9 cellular contexts compared by ENCODE assay signal in the genomic region with DNA sequence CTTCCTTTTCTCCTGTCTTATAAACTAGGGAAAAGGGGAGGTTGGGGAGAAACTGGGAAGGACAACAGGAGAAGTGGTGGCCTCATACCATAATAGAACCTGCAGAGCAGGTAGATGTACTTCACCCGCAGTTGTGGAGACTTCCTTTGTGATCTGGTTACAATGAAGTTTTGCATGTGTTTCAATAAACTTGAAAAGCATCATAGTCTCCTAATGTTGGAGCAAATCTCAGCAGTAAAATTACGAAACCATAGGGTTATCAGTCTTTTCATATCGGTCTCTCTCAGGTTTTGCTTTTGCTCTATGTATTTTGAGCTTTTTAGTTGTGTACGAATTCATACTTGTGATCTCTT. TPM values are rescaled to one million over a fixed set of nuclear protein-coding genes. Genes with fewer than 3 reads are reported as not detected.
DNase-seq lines count a peak whose midpoint lies in the region; FAIRE-seq and TF ChIP-seq lines count a peak whose summit lies in the region.
"Had no signal": no experiment of that assay in that cellular context is flagged by ENCODE, and none has a peak within 500 bp of the region (broad histone marks: within the 10 kb centered on the region; RNA-seq: fewer than 3 reads in every experiment).

No MANE protein-coding gene starts in this region.

- 0 out of 2 replicates have a peak, but pooled peaks cover 3% of the 10 kb centered on the region for H3K27me3 ChIP-seq in DOHH2 (ENCODE audit: control insufficient read depth, low read length)
- no peaks in the 10 kb centered on the region for H3K27me3 ChIP-seq in H1 (replicated peaks in 1 of 4; ENCODE audit: control insufficient read depth in 3 of 4, extremely low read depth in 1 of 4, insufficient read depth in 3 of 4, low read length in 3 of 4)
- no peaks in the 10 kb centered on the region for H3K27me3 ChIP-seq in ovary

- DNase-seq in NB4 (ENCODE audit: low read depth) (no peak), H1 (ENCODE audit: low read depth in 1 of 2, low spot score in 2 of 2) (no peak), ovary (no peak), pons (ENCODE audit: low spot score) (no peak), HuH-7.5 (ENCODE audit: low spot score) (no peak)
- no peak for DNase-seq in effector CD4-positive, alpha-beta T cell
- no peak for DNase-seq in activated CD8-positive, alpha-beta memory T cell treated with anti-CD3 and anti-CD28 coated beads, Interleukin-2, amount 50 U/mL, for 48 hours
- DNase-seq: T1000 had no signal

- H3K9me3 ChIP-seq in DOHH2 (ENCODE audit: control insufficient read depth, insufficient read depth, low read length) (no peaks in the 10 kb centered on the region), H1 (ENCODE audit: insufficient read depth in 2 of 2, low read depth in 1 of 2, low read length in 1 of 2) (no peaks in the 10 kb centered on the region), ovary (no peaks in the 10 kb centered on the region)

- no peak overlapping the region for H4K5ac ChIP-seq in H1 (ENCODE audit: insufficient read length, low read depth, low read length)

- H3K56ac ChIP-seq in H1 (replicated peaks; ENCODE audit: insufficient read length, low read depth, low read length): no peak overlapping the region

- H3K79me2 ChIP-seq in DOHH2 (ENCODE audit: control insufficient read depth, low read length): no peaks in the 10 kb centered on the region
- H3K79me2 ChIP-seq in H1 (ENCODE audit: control insufficient read depth in 1 of 2, insufficient read depth in 2 of 2, low read length in 2 of 2): no peaks in the 10 kb centered on the region; a peak in 2 of 4 replicates

- TF ChIP-seq CTCF in DOHH2 (IDR thresholded peaks at IDR 0.05; ENCODE audit: low read depth, low read length, poor library complexity, severe bottlenecking) (peak; percentile 25), NB4 (IDR thresholded peaks at IDR 0.05; ENCODE audit: low read depth, low read length) (peak; percentile 0), H1 (IDR thresholded peaks at IDR 0.05; ENCODE audit: control extremely low read depth in 1 of 3, insufficient read depth in 1 of 3, low read depth in 1 of 3, low read length in 3 of 3) (no peak), ovary (IDR thresholded peaks at IDR 0.05) (no peak)

- FAIRE-seq in H1 (lab: Jason Lieb, UNC): no peak

- H4K20me1 ChIP-seq in DOHH2 (ENCODE audit: control insufficient read depth, insufficient read depth, low read depth, low read length) (no peaks in the 10 kb centered on the region), H1 (replicated peaks in 1 of 2; ENCODE audit: control insufficient read depth in 1 of 2, insufficient read depth in 2 of 2, low read length in 2 of 2) (no peaks in the 10 kb centered on the region)

- CTCF ChIA-PET in H1 (lab: Charles Lee; ENCODE audit: partially characterized antibody): interaction anchor here (0.5 to 1.5 kb wide), 7 partner anchors 10 to 144 kb away, joined by 3 to 6 read pairs (median 3); partner anchors contain the start of gene ANO7

- no peaks in the 10 kb centered on the region for H3K9me2 ChIP-seq in DOHH2 (replicated peaks; ENCODE audit: control insufficient read depth, low read length)

- H2BK5ac ChIP-seq in H1 (ENCODE audit: low read depth, low read length): no peak overlapping the region

- TF ChIP-seq RAD21 in H1 (IDR thresholded peaks at IDR 0.05 in 1 of 2, conservative IDR thresholded peaks at IDR 0.05 in 1 of 2; ENCODE audit: low read depth in 2 of 2, low read length in 2 of 2): no peak

- H3K23me2 ChIP-seq in H1 (ENCODE audit: low read depth, low read length): peaks cover 7% of the 10 kb centered on the region; the same call in 1 of the 2 replicates

- no peak overlapping the region for H2AK5ac ChIP-seq in H1 (ENCODE audit: low read depth, low read length)

- no peak overlapping the region for H4K8ac ChIP-seq in H1 (ENCODE audit: extremely low read depth, insufficient read depth, low read length)

- TF ChIP-seq POLR2A in NB4 (IDR thresholded peaks at IDR 0.05; ENCODE audit: extremely low read depth, insufficient read length) (no peak), H1 (IDR thresholded peaks at IDR 0.05; ENCODE audit: control extremely low read depth in 1 of 2, low read depth in 2 of 2, low read length in 2 of 2) (no peak), ovary (IDR thresholded peaks at IDR 0.05) (no peak)

- no peak overlapping the region for H2BK12ac ChIP-seq in H1 (ENCODE audit: low read depth, low read length)

- intact Hi-C loops in ovary (cut with DNase I): no loop called here

- no peak for TF ChIP-seq EP300 in H1 (IDR thresholded peaks at IDR 0.05; ENCODE audit: borderline replicate concordance in 1 of 2, low read depth in 2 of 2, low read length in 2 of 2)
- TF ChIP-seq EP300 in ovary (IDR thresholded peaks at IDR 0.05): no peak

- H3K4me1 ChIP-seq in DOHH2 (ENCODE audit: control insufficient read depth, low read length): peaks cover 19% of the 10 kb centered on the region
- H3K4me1 ChIP-seq in H1 (replicated peaks in 1 of 4; ENCODE audit: control insufficient read depth in 3 of 4, insufficient read depth in 4 of 4, low read length in 3 of 4): peaks cover 0 to 18% (median 10%) of the 10 kb centered on the region in 4 experiments; a peak in 6 of 7 replicates
- H3K4me1 ChIP-seq in ovary (ENCODE audit: insufficient read depth): peaks cover 2% of the 10 kb centered on the region

- H3K14ac ChIP-seq in H1 (ENCODE audit: insufficient read length): no peak overlapping the region

- peaks cover 9% of the 10 kb centered on the region; the same call in 1 of the 2 replicates for H3F3A ChIP-seq in DOHH2 (ENCODE audit: control insufficient read depth, insufficient read depth)

- POLR2A ChIA-PET in H1 (lab: Charles Lee; ENCODE audit: partially characterized antibody): interaction anchor here (1.0 to 1.6 kb wide), 2 partner anchors 14 to 96 kb away, joined by 3 to 6 read pairs; partner anchors contain the start of genes HDLBP and SEPTIN2

- H2BK15ac ChIP-seq in H1 (ENCODE audit: low read length): no peak overlapping the region

- no peak overlapping the region for H3K23ac ChIP-seq in H1 (ENCODE audit: insufficient read length)

- H3K4me2 ChIP-seq in DOHH2 (ENCODE audit: low read length) (peak overlapping the region; percentile 90), H1 (ENCODE audit: insufficient read depth in 1 of 2, low read depth in 2 of 2, low read length in 2 of 2) (peak overlapping the region; percentile 65 to 85)

- H2BK20ac ChIP-seq in H1 (ENCODE audit: low read length): no peak overlapping the region

- H2AFZ ChIP-seq in H1 (ENCODE audit: low read length): no peak overlapping the region

- no peak overlapping the region for H4K91ac ChIP-seq in H1 (replicated peaks; ENCODE audit: insufficient read length, low read length)

- no peak overlapping the region for H3K4ac ChIP-seq in H1 (replicated peaks; ENCODE audit: insufficient read length, low read depth, low read length)

- H3K4me3 ChIP-seq in DOHH2 (ENCODE audit: low read length): peak overlapping the region; percentile 75
- peak overlapping the region; percentile 74 for H3K4me3 ChIP-seq in NB4 (ENCODE audit: low read depth, low read length)
- peak overlapping the region; percentile 61 to 75 (median 62) for H3K4me3 ChIP-seq in H1 (ENCODE audit: extremely low read depth in 1 of 4, insufficient read depth in 2 of 4, low read depth in 3 of 4, low read length in 4 of 4)
- peak overlapping the region; percentile 59 for H3K4me3 ChIP-seq in ovary

- no peak overlapping the region for H2BK120ac ChIP-seq in H1 (replicated peaks; ENCODE audit: low read depth, low read length)

- H3K36me3 ChIP-seq in DOHH2 (ENCODE audit: control insufficient read depth, low read length): no peaks in the 10 kb centered on the region
- H3K36me3 ChIP-seq in H1 (ENCODE audit: control insufficient read depth in 2 of 4, insufficient read depth in 4 of 4, low read length in 3 of 4): no peaks in the 10 kb centered on the region
- H3K36me3 ChIP-seq in ovary: no peaks in the 10 kb centered on the region

- 61% methylated on average over 4 of the region's 4 CpGs; no CpG with 5 or more reads in 1 of the 2 experiments for WGBS in H1 (ENCODE audit: extremely low coverage in 1 of 2, insufficient coverage in 1 of 2, insufficient read length in 1 of 2, insufficient replicate concordance in 2 of 2, low coverage in 1 of 2, low lambda C conversion rate in 2 of 2, missing lambda C conversion rate in 1 of 2), 2 experiments
- WGBS in ovary, 3 donors: 31 to 41% (median 39%) methylated on average over 4 of the region's 4 CpGs

- no peaks in the 10 kb centered on the region; the same call in 1 of the 2 replicates for H3K79me1 ChIP-seq in H1 (ENCODE audit: low read depth, low read length)

- no peak overlapping the region for H3K18ac ChIP-seq in H1 (ENCODE audit: extremely low read depth, low read length)

- H3K9ac ChIP-seq in H1 (replicated peaks in 1 of 4; ENCODE audit: extremely low read depth in 1 of 4, low read depth in 3 of 4, low read length in 3 of 4): no peak overlapping the region; a peak in 2 of 7 replicates

- H3K27ac ChIP-seq in DOHH2 (ENCODE audit: low read depth, low read length) (no peak overlapping the region), H1 (ENCODE audit: low read depth, low read length) (no peak overlapping the region), ovary (no peak overlapping the region)

TF ChIP-seq in H1, 55 proteins besides CTCF, POLR2A, EP300 and RAD21:
- no peak for TF ChIP-seq TAF7 (optimal IDR thresholded peaks at IDR 0.05; ENCODE audit: borderline replicate concordance, low read depth, low read length)
- TF ChIP-seq SRF (IDR thresholded peaks at IDR 0.05; ENCODE audit: low read depth, low read length): no peak
- TF ChIP-seq CEBPB (IDR thresholded peaks at IDR 0.05; ENCODE audit: low read depth, low read length): no peak
- no peak for TF ChIP-seq BCL11A (IDR thresholded peaks at IDR 0.05; ENCODE audit: low read depth in 2 of 2, low read length in 2 of 2)
- TF ChIP-seq GABPA (IDR thresholded peaks at IDR 0.05; ENCODE audit: borderline replicate concordance, insufficient read depth, low read length): no peak
- TF ChIP-seq JUN (IDR thresholded peaks at IDR 0.05; ENCODE audit: low read depth, low read length): no peak
TF ChIP-seq in H1: peak in this region for 0.

RNA-seq across cellular contexts. Expression of gene ANO7, which starts 30.5 kb away (rescaled TPM):
- total RNA-seq in H1 (2021; fragmentation: NEBNext Ultra II Directional; extraction: Animal tissue kit (Norgen Biotek cat#: 25700)): 6.5 and 6.9 TPM in 2 replicates
- polyA plus RNA-seq in H1 (2011; rRNA removed) (3.2 and 4.1 TPM in 2 replicates), ovary (1 to 10 TPM in 1 of 2 donors, under 1 TPM in 1; 0.87 to 2.0 TPM)
- polyA plus RNA-seq in H1 (2011; cell fraction: cytosol; rRNA removed): 1.9 TPM
- polyA plus RNA-seq in H1 (2011; cell fraction: nucleus; rRNA removed): 10.6 TPM
- 3.6 to 5.8 TPM (median 4.8 TPM) in 4 replicates for polyA plus RNA-seq in H1 (2012, experiment 1 of 2)
- polyA plus RNA-seq in H1 (2012, experiment 2 of 2): 2.6 TPM
- 4.2 TPM for polyA plus RNA-seq in H1 (2013, experiment 1 of 2)
- 4.2 TPM for polyA plus RNA-seq in H1 (2013, experiment 2 of 2)
- polyA minus RNA-seq in H1 (2011; rRNA and poly(A)+ RNA removed): 4.3 and 4.8 TPM in 2 replicates
- polyA minus RNA-seq in H1 (2011; cell fraction: cytosol; rRNA and poly(A)+ RNA removed): 3.8 TPM
- polyA minus RNA-seq in H1 (2011; cell fraction: nucleus; rRNA and poly(A)+ RNA removed): 11.1 TPM
- 1 to 10 TPM in 6 of 7 donors, under 1 TPM in 1; 0.92 to 6.5 (median 2.2) TPM for total RNA-seq in ovary

Comparison
In these comparisons a context has a peak if more than half of its experiments do, and no peak if none do; other contexts are left out.
1. CTCF ChIP-seq: peak in DOHH2 (single experiment) and NB4 (single experiment); none in H1 (0 of 3) and ovary (0 of 3).
2. Peak in every context shown above with its lines, with median percentiles within 50 percentile points of each other: H3K4me3 ChIP-seq.